Comparison of ENCODE assay signal across 13 cellular contexts in the genomic region with DNA sequence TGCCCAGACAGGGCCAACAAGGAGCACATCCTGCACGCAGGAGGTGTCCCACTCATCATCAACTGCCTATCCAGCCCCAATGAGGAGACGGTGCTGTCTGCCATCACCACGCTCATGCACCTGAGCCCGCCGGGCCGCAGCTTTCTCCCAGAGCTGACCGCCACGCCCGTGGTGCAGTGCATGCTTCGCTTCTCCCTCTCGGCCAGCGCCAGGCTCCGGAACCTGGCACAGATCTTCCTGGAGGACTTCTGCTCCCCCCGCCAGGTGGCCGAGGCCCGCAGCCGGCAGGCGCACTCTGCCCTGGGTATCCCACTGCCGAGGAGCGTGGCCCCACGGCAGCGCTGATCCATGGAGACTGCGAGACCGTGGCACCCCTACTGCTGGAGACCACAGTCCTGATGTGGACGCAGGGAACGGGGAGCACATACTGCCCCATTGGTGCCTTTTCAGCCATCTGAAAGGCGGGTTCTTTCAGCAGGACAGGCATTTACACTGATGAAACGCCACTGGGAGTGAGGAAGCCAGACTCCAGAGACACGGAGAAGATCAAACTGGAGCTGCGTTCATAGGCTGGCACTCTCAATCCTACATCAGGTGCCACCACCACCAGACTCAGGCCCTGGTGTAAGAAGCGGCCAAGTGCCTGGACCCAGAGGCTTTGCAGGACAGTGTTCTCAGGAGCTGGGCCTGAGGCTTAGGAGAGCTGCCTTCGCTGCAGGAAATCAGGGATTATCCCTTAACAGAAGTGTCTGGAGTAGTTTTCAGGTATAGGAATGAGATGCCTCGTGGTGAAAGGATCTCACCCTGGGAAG. TPM values are rescaled to one million over a fixed set of nuclear protein-coding genes. Genes with fewer than 3 reads are reported as not detected.
A peak's percentile ranks its signal among the peaks of the same experiment; 100 is the strongest.
DNase-seq lines count a peak whose midpoint lies in the region; ATAC-seq and TF ChIP-seq lines count a peak whose summit lies in the region.
"Had no signal": no experiment of that assay in that cellular context is flagged by ENCODE, and none has a peak within 500 bp of the region (broad histone marks: within the 10 kb centered on the region; RNA-seq: fewer than 3 reads in every experiment).

No MANE protein-coding gene starts in this region.

- peaks cover 8 to 23% of the 10 kb centered on the region in 2 donors for H3K4me1 ChIP-seq in naive thymus-derived CD4-positive, alpha-beta T cell (ENCODE audit: control insufficient read depth in 2 of 2, insufficient read depth in 2 of 2, low read length in 2 of 2)

- no peak for DNase-seq in activated naive CD4-positive, alpha-beta T cell treated with Interleukin-2 at 50 U/mL for 16 hours
- peak; percentile 92 for DNase-seq in chondrocyte (ENCODE audit: low spot score)
- DNase-seq in stimulated activated effector memory CD8-positive, alpha-beta T cell treated with anti-CD3 and anti-CD28 coated beads, Interleukin-12 subunit alpha, Interleukin-12 subunit beta, amount 100 ng/mL, for 72 hours (ENCODE audit: low spot score in 2 of 2), result no peak
- no peak for DNase-seq in naive thymus-derived CD4-positive, alpha-beta T cell
- DNase-seq: anterior cingulate cortex; effector CD4-positive, alpha-beta T cell; NCI-H1105 treated with DMSO at 0.1 percent for 48 hours; nucleus accumbens; stimulated activated CD8-positive, alpha-beta memory T cell treated with anti-CD3 and anti-CD28 coated beads, Interleukin-4, amount 100 ng/mL, for 48 hours; T1000 had no signal

- peaks cover 35% of the 10 kb centered on the region for H3K4me1 Mint-ChIP-seq in activated naive CD4-positive, alpha-beta T cell treated with anti-CD3 and anti-CD28 coated beads, Interleukin-2, amount 50 U/mL, for 24 hours
- H3K4me1 Mint-ChIP-seq in chondrocyte (ENCODE audit: low read depth), result peaks cover 24% of the 10 kb centered on the region
- peaks cover 38% of the 10 kb centered on the region for H3K4me1 Mint-ChIP-seq in stimulated activated effector memory CD8-positive, alpha-beta T cell treated with anti-CD3 and anti-CD28 coated beads, Interleukin-12 subunit alpha, Interleukin-12 subunit beta, amount 100 ng/mL, for 72 hours
- peaks cover 28 to 43% (median 34%) of the 10 kb centered on the region in 7 donors for H3K4me1 Mint-ChIP-seq in naive thymus-derived CD4-positive, alpha-beta T cell

- H3K9me3 ChIP-seq in naive thymus-derived CD4-positive, alpha-beta T cell (ENCODE audit: control insufficient read depth in 2 of 3, low read length in 3 of 3), result no peaks in the 10 kb centered on the region
- H3K9me3 ChIP-seq: HAP-1 had no signal

- H3K27me3 ChIP-seq in naive thymus-derived CD4-positive, alpha-beta T cell (ENCODE audit: control insufficient read depth in 2 of 2, insufficient read depth in 2 of 2, low read length in 2 of 2), result no peaks in the 10 kb centered on the region

- no peak overlapping the region for H3K27ac Mint-ChIP-seq in activated naive CD4-positive, alpha-beta T cell treated with anti-CD3 and anti-CD28 coated beads, Interleukin-2, amount 50 U/mL, for 24 hours
- H3K27ac Mint-ChIP-seq in chondrocyte (ENCODE audit: unreplicated experiment), result no peak overlapping the region
- no peak overlapping the region for H3K27ac Mint-ChIP-seq in stimulated activated effector memory CD8-positive, alpha-beta T cell treated with anti-CD3 and anti-CD28 coated beads, Interleukin-12 subunit alpha, Interleukin-12 subunit beta, amount 100 ng/mL, for 72 hours
- no peak overlapping the region for H3K27ac Mint-ChIP-seq in naive thymus-derived CD4-positive, alpha-beta T cell

- no peak for TF ChIP-seq CTCF in chondrocyte (IDR thresholded peaks at IDR 0.05)

- no peaks in the 10 kb centered on the region for H3K27me3 Mint-ChIP-seq in activated naive CD4-positive, alpha-beta T cell treated with anti-CD3 and anti-CD28 coated beads, Interleukin-2, amount 50 U/mL, for 24 hours
- no peaks in the 10 kb centered on the region for H3K27me3 Mint-ChIP-seq in chondrocyte (ENCODE audit: low read depth)
- H3K27me3 Mint-ChIP-seq in naive thymus-derived CD4-positive, alpha-beta T cell, result no peaks in the 10 kb centered on the region

- POLR2A ChIA-PET in naive thymus-derived CD4-positive, alpha-beta T cell (lab: Charles Lee), result interaction anchor here (1.8 kb wide), 1 partner anchor 15 kb away, joined by 5 read pairs; no protein-coding TSS in a partner anchor

- intact Hi-C loops in naive thymus-derived CD4-positive, alpha-beta T cell (cut with micrococcal nuclease), result no loop called here

- CTCF ChIA-PET in naive thymus-derived CD4-positive, alpha-beta T cell (lab: Charles Lee), result interaction anchor here (3.7 kb wide), 1 partner anchor 14 kb away, joined by 41 read pairs; no protein-coding TSS in a partner anchor

- H3K4me3 Mint-ChIP-seq in activated naive CD4-positive, alpha-beta T cell treated with anti-CD3 and anti-CD28 coated beads, Interleukin-2, amount 50 U/mL, for 24 hours, result peak overlapping the region; percentile 42
- H3K4me3 Mint-ChIP-seq in chondrocyte (ENCODE audit: unreplicated experiment), result no peak overlapping the region
- H3K4me3 Mint-ChIP-seq in stimulated activated effector memory CD8-positive, alpha-beta T cell treated with anti-CD3 and anti-CD28 coated beads, Interleukin-12 subunit alpha, Interleukin-12 subunit beta, amount 100 ng/mL, for 72 hours, result peak overlapping the region; percentile 83
- peak overlapping the region in 2 of 10 donors; percentile 26 to 88 for H3K4me3 Mint-ChIP-seq in naive thymus-derived CD4-positive, alpha-beta T cell

- H3K36me3 ChIP-seq in naive thymus-derived CD4-positive, alpha-beta T cell (ENCODE audit: control insufficient read depth in 2 of 3, insufficient read depth in 3 of 3, low read length in 3 of 3), result peaks cover 0 to 14% (median 0%) of the 10 kb centered on the region in 3 experiments

- H3K4me3 ChIP-seq in naive thymus-derived CD4-positive, alpha-beta T cell (ENCODE audit: low read length), result no peak overlapping the region
- H3K4me3 ChIP-seq: HAP-1 had no signal

- no peaks in the 10 kb centered on the region for H3K9me3 Mint-ChIP-seq in activated naive CD4-positive, alpha-beta T cell treated with anti-CD3 and anti-CD28 coated beads, Interleukin-2, amount 50 U/mL, for 24 hours
- no peaks in the 10 kb centered on the region for H3K9me3 Mint-ChIP-seq in chondrocyte (ENCODE audit: low read depth)
- H3K9me3 Mint-ChIP-seq in stimulated activated effector memory CD8-positive, alpha-beta T cell treated with anti-CD3 and anti-CD28 coated beads, Interleukin-12 subunit alpha, Interleukin-12 subunit beta, amount 100 ng/mL, for 72 hours, result no peaks in the 10 kb centered on the region
- no peaks in the 10 kb centered on the region for H3K9me3 Mint-ChIP-seq in naive thymus-derived CD4-positive, alpha-beta T cell

- H3K27ac ChIP-seq in naive thymus-derived CD4-positive, alpha-beta T cell (ENCODE audit: low read depth, low read length), result no peak overlapping the region

- H3K36me3 Mint-ChIP-seq in activated naive CD4-positive, alpha-beta T cell treated with anti-CD3 and anti-CD28 coated beads, Interleukin-2, amount 50 U/mL, for 24 hours, result no peaks in the 10 kb centered on the region
- H3K36me3 Mint-ChIP-seq in chondrocyte (ENCODE audit: low read depth), result peaks cover 3% of the 10 kb centered on the region
- H3K36me3 Mint-ChIP-seq in stimulated activated effector memory CD8-positive, alpha-beta T cell treated with anti-CD3 and anti-CD28 coated beads, Interleukin-12 subunit alpha, Interleukin-12 subunit beta, amount 100 ng/mL, for 72 hours, result peaks cover 29% of the 10 kb centered on the region
- peaks cover 0 to 16% (median 0%) of the 10 kb centered on the region in 5 donors for H3K36me3 Mint-ChIP-seq in naive thymus-derived CD4-positive, alpha-beta T cell

- ATAC-seq in stimulated activated effector memory CD8-positive, alpha-beta T cell treated with anti-CD3 and anti-CD28 coated beads, Interleukin-12 subunit alpha, Interleukin-12 subunit beta, amount 100 ng/mL, for 72 hours, result no peak
- no peak for ATAC-seq in GM21619 (IDR thresholded peaks at IDR 0.05; ENCODE audit: unreplicated experiment)
- no peak for ATAC-seq in naive thymus-derived CD4-positive, alpha-beta T cell

RNA-seq across cellular contexts. Expression of a gene that starts 2.6 kb away (rescaled TPM):
- total RNA-seq in chondrocyte, result 23.3 to 31.2 TPM (median 30.4 TPM) in 3 replicates
- 10 to 100 TPM; 23.4 to 54.8 (median 37.5) TPM for total RNA-seq in naive thymus-derived CD4-positive, alpha-beta T cell
- polyA plus RNA-seq in naive thymus-derived CD4-positive, alpha-beta T cell, result 10 to 100 TPM; 31.1 to 33.1 TPM

RNA-seq across cellular contexts. Expression of a gene that starts 19.1 kb away (rescaled TPM):
- 10.8 to 12.3 TPM (median 12.1 TPM) in 3 replicates for total RNA-seq in chondrocyte
- 10 to 100 TPM in 4 of 5 experiments, 1 to 10 TPM in 1; 5.8 to 18.9 (median 17.8) TPM for total RNA-seq in naive thymus-derived CD4-positive, alpha-beta T cell
- polyA plus RNA-seq in naive thymus-derived CD4-positive, alpha-beta T cell, result 1 to 10 TPM; 1.8 to 4.4 TPM

RNA-seq across cellular contexts. Expression of a gene that starts 25.4 kb away (rescaled TPM):
- 78.6 to 90.4 TPM (median 86.4 TPM) in 3 replicates for total RNA-seq in chondrocyte
- total RNA-seq in naive thymus-derived CD4-positive, alpha-beta T cell, result 100 to 1,000 TPM in 1 of 5 experiments, 10 to 100 TPM in 4; 12.3 to 227 (median 29.3) TPM
- 10 to 100 TPM; 70.0 to 72.3 TPM for polyA plus RNA-seq in naive thymus-derived CD4-positive, alpha-beta T cell

RNA-seq across cellular contexts. Expression of a gene that starts 41.1 kb away (rescaled TPM):
- total RNA-seq in chondrocyte, result 2.1 to 3.0 TPM (median 3.0 TPM) in 3 replicates
- 10 to 100 TPM in 4 of 5 experiments, 1 to 10 TPM in 1; 9.2 to 26.3 (median 24.5) TPM for total RNA-seq in naive thymus-derived CD4-positive, alpha-beta T cell
- 1 to 10 TPM; 5.9 to 7.6 TPM for polyA plus RNA-seq in naive thymus-derived CD4-positive, alpha-beta T cell

RNA-seq across cellular contexts. Expression of a gene that starts 53.9 kb away (rescaled TPM):
- total RNA-seq in chondrocyte, result 307 to 347 TPM (median 312 TPM) in 3 replicates
- total RNA-seq in naive thymus-derived CD4-positive, alpha-beta T cell, result 100 to 1,000 TPM; 201 to 494 (median 247) TPM
- polyA plus RNA-seq in naive thymus-derived CD4-positive, alpha-beta T cell, result 100 to 1,000 TPM; 173 to 357 TPM
